In the genomic region with DNA sequence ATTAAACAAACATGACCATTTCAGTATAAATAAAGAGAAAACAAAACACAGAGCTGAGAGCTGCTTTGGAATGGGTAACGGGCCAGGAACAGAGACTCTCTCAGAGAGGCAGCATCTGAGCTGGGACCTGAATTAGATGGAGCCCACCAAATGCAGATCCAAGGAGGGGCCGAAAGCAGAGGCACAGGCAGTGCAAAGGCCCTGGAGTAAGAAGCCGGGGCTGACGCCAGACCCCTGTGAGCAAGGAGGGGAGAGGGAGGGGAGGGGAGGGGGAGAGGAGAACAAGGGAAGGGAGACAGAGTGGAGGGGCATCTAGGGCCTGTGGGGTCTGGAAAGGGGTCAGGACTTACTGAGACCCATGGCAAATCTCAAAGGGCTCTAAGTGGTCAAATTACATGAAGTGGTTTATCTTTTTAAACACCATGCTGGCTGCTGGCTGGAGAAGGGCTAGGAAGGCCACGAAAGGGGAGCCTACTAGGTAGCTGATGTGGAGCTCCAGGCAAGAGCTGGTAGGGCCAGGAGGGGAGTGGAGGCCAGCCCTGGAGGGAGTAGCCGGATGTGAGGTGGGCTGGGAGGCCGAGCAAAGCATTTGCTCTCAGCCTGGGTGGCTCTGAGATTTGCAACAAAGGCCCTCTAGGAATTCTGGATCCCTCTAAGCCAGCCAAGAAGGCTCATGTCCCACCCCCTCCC, we compare ENCODE assay signal across 1 cellular context.
TF ChIP-seq lines count a peak whose summit lies in the region.

No MANE protein-coding gene starts in this region.

TF ChIP-seq in H1, 55 proteins besides CTCF, POLR2A, EP300 and RAD21:
- TF ChIP-seq SP1 (IDR thresholded peaks at IDR 0.05; ENCODE audit: low read depth, low read length) (no peak), GTF2F1 (IDR thresholded peaks at IDR 0.05; ENCODE audit: borderline replicate concordance, low read depth, low read length) (no peak), NRF1 (IDR thresholded peaks at IDR 0.05; ENCODE audit: low read depth, low read length) (no peak), TAF7 (optimal IDR thresholded peaks at IDR 0.05; ENCODE audit: borderline replicate concordance, low read depth, low read length) (no peak), BCL11A (IDR thresholded peaks at IDR 0.05; ENCODE audit: low read depth in 2 of 2, low read length in 2 of 2) (no peak), POLR2AphosphoS5 (IDR thresholded peaks at IDR 0.05; ENCODE audit: low read depth, low read length) (no peak), BRCA1 (IDR thresholded peaks at IDR 0.05; ENCODE audit: low read depth, low read length) (no peak), FOSL1 (IDR thresholded peaks at IDR 0.05; ENCODE audit: insufficient read depth, low read depth, low read length) (no peak), SP4 (IDR thresholded peaks at IDR 0.05; ENCODE audit: low read length) (no peak), NANOG (IDR thresholded peaks at IDR 0.05; ENCODE audit: insufficient read depth, low read depth, low read length, poor library complexity, severe bottlenecking) (no peak), PHF8 (conservative IDR thresholded peaks at IDR 0.05; ENCODE audit: low read depth, low read length) (no peak), YY1 (IDR thresholded peaks at IDR 0.05; ENCODE audit: low read depth, low read length) (no peak)
- TF ChIP-seq, protein P1, sequence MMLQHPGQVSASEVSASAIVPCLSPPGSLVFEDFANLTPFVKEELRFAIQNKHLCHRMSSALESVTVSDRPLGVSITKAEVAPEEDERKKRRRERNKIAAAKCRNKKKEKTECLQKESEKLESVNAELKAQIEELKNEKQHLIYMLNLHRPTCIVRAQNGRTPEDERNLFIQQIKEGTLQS (IDR thresholded peaks at IDR 0.05; ENCODE audit: insufficient read depth, low read depth, low read length), result no peak
- TF ChIP-seq, protein P2, sequence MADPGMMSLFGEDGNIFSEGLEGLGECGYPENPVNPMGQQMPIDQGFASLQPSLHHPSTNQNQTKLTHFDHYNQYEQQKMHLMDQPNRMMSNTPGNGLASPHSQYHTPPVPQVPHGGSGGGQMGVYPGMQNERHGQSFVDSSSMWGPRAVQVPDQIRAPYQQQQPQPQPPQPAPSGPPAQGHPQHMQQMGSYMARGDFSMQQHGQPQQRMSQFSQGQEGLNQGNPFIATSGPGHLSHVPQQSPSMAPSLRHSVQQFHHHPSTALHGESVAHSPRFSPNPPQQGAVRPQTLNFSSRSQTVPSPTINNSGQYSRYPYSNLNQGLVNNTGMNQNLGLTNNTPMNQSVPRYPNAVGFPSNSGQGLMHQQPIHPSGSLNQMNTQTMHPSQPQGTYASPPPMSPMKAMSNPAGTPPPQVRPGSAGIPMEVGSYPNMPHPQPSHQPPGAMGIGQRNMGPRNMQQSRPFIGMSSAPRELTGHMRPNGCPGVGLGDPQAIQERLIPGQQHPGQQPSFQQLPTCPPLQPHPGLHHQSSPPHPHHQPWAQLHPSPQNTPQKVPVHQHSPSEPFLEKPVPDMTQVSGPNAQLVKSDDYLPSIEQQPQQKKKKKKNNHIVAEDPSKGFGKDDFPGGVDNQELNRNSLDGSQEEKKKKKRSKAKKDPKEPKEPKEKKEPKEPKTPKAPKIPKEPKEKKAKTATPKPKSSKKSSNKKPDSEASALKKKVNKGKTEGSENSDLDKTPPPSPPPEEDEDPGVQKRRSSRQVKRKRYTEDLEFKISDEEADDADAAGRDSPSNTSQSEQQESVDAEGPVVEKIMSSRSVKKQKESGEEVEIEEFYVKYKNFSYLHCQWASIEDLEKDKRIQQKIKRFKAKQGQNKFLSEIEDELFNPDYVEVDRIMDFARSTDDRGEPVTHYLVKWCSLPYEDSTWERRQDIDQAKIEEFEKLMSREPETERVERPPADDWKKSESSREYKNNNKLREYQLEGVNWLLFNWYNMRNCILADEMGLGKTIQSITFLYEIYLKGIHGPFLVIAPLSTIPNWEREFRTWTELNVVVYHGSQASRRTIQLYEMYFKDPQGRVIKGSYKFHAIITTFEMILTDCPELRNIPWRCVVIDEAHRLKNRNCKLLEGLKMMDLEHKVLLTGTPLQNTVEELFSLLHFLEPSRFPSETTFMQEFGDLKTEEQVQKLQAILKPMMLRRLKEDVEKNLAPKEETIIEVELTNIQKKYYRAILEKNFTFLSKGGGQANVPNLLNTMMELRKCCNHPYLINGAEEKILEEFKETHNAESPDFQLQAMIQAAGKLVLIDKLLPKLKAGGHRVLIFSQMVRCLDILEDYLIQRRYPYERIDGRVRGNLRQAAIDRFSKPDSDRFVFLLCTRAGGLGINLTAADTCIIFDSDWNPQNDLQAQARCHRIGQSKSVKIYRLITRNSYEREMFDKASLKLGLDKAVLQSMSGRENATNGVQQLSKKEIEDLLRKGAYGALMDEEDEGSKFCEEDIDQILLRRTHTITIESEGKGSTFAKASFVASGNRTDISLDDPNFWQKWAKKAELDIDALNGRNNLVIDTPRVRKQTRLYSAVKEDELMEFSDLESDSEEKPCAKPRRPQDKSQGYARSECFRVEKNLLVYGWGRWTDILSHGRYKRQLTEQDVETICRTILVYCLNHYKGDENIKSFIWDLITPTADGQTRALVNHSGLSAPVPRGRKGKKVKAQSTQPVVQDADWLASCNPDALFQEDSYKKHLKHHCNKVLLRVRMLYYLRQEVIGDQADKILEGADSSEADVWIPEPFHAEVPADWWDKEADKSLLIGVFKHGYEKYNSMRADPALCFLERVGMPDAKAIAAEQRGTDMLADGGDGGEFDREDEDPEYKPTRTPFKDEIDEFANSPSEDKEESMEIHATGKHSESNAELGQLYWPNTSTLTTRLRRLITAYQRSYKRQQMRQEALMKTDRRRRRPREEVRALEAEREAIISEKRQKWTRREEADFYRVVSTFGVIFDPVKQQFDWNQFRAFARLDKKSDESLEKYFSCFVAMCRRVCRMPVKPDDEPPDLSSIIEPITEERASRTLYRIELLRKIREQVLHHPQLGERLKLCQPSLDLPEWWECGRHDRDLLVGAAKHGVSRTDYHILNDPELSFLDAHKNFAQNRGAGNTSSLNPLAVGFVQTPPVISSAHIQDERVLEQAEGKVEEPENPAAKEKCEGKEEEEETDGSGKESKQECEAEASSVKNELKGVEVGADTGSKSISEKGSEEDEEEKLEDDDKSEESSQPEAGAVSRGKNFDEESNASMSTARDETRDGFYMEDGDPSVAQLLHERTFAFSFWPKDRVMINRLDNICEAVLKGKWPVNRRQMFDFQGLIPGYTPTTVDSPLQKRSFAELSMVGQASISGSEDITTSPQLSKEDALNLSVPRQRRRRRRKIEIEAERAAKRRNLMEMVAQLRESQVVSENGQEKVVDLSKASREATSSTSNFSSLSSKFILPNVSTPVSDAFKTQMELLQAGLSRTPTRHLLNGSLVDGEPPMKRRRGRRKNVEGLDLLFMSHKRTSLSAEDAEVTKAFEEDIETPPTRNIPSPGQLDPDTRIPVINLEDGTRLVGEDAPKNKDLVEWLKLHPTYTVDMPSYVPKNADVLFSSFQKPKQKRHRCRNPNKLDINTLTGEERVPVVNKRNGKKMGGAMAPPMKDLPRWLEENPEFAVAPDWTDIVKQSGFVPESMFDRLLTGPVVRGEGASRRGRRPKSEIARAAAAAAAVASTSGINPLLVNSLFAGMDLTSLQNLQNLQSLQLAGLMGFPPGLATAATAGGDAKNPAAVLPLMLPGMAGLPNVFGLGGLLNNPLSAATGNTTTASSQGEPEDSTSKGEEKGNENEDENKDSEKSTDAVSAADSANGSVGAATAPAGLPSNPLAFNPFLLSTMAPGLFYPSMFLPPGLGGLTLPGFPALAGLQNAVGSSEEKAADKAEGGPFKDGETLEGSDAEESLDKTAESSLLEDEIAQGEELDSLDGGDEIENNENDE (IDR thresholded peaks at IDR 0.05; ENCODE audit: insufficient replicate concordance, low read length), result no peak
